8 cellular contexts compared by ENCODE assay signal in the genomic region with DNA sequence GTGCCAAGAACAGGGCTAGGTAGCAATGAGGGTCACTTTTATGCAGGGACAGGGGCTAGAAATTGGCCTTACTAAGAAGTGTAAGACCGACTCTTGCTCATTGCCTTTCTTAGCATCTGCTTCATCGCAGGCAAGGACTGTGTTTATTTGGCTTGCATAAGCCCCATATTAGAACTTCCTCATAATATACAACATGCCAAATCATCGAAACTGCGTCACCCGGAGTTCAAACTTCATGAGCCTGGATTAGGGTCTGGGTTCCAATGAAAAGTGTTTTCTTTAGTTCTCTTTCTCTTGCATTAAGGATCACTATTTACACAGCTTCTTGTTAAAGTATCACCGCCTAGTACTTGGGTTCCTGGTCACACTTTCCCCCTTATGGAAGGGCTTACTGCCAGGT. TPM values are rescaled to one million over a fixed set of nuclear protein-coding genes. Genes with fewer than 3 reads are reported as not detected.
DNase-seq lines count a peak whose midpoint lies in the region; ATAC-seq and TF ChIP-seq lines count a peak whose summit lies in the region.

No MANE protein-coding gene starts in this region.

- H3K27ac ChIP-seq in CD4-positive, CD25-positive, alpha-beta regulatory T cell (ENCODE audit: insufficient read depth, low read length, poor library complexity, severe bottlenecking): peak overlapping the region; percentile 80
- H3K27ac ChIP-seq in mammary epithelial cell (ENCODE audit: insufficient read depth, low read depth, low read length): no peak overlapping the region
- H3K27ac ChIP-seq in neutrophil: peak overlapping the region; percentile 92

- intact Hi-C loops in mammary epithelial cell (cut with micrococcal nuclease): loop anchor here (2.0 to 5.0 kb wide), 2 partner anchors 100 to 294 kb away; a partner anchor contains a TSS

- H3K4me3 Mint-ChIP-seq in CD4-positive, CD25-positive, alpha-beta regulatory T cell: peak overlapping the region; percentile 86 to 94 (median 91)

- peak overlapping the region; percentile 85 for H3K4me3 ChIP-seq in CD4-positive, CD25-positive, alpha-beta regulatory T cell (ENCODE audit: low read depth, low read length)
- H3K4me3 ChIP-seq in MG63 (peak overlapping the region; percentile 95), mammary epithelial cell (replicated peaks in 1 of 3; ENCODE audit: insufficient read depth in 1 of 3, low read depth in 2 of 3, low read length in 3 of 3) (no peak overlapping the region), neutrophil (ENCODE audit: low read depth in 1 of 2, low read length in 1 of 2) (peak overlapping the region in 1 of 2 experiments; percentile 95)

- no peaks in the 10 kb centered on the region for H3K9me3 ChIP-seq in CD4-positive, CD25-positive, alpha-beta regulatory T cell (ENCODE audit: control insufficient read depth in 2 of 2, low read length in 2 of 2)
- no peaks in the 10 kb centered on the region for H3K9me3 ChIP-seq in MG63
- no peaks in the 10 kb centered on the region for H3K9me3 ChIP-seq in mammary epithelial cell (replicated peaks; ENCODE audit: insufficient read depth, low read length)
- no peaks in the 10 kb centered on the region for H3K9me3 ChIP-seq in neutrophil

- ATAC-seq in CD4-positive, CD25-positive, alpha-beta regulatory T cell (ENCODE audit: low read depth in 2 of 2): no peak
- ATAC-seq in GM18907 (IDR thresholded peaks at IDR 0.05; ENCODE audit: unreplicated experiment): no peak
- ATAC-seq in HG02884 (IDR thresholded peaks at IDR 0.05; ENCODE audit: unreplicated experiment): no peak

- H3K4me1 ChIP-seq in CD4-positive, CD25-positive, alpha-beta regulatory T cell (ENCODE audit: control insufficient read depth, insufficient read depth, low read length, poor library complexity, severe bottlenecking): peaks cover 30% of the 10 kb centered on the region
- H3K4me1 ChIP-seq in mammary epithelial cell (ENCODE audit: insufficient read depth, low read length) (peaks cover 13% of the 10 kb centered on the region), neutrophil (ENCODE audit: control insufficient read depth in 1 of 2, insufficient read depth in 1 of 2, low read depth in 1 of 2, low read length in 1 of 2) (peaks cover 21 to 23% of the 10 kb centered on the region in 2 experiments)

- H3K79me2 ChIP-seq in mammary epithelial cell (ENCODE audit: insufficient read depth, low read length): peaks cover 32% of the 10 kb centered on the region

- no peak for DNase-seq in CD4-positive, CD25-positive, alpha-beta regulatory T cell
- DNase-seq in MG63: no peak
- no peak for DNase-seq in mammary epithelial cell
- DNase-seq in stimulated activated CD4-positive, alpha-beta T cell treated with anti-CD3 and anti-CD28 coated beads, Interleukin-4, amount 100 ng/mL, for 24 hours: no peak
- no peak for DNase-seq in NCI-H1417 treated with DMSO at 0.1 percent for 48 hours (lab: John Stamatoyannopoulos, UW)

- H3K27ac Mint-ChIP-seq in CD4-positive, CD25-positive, alpha-beta regulatory T cell: peak overlapping the region; percentile 89 to 97 (median 96)

- TF ChIP-seq CTCF in mammary epithelial cell (conservative IDR thresholded peaks at IDR 0.05 in 1 of 2, IDR thresholded peaks at IDR 0.05 in 1 of 2; ENCODE audit: extremely low read depth in 1 of 2, insufficient read depth in 1 of 2, low read depth in 1 of 2, low read length in 2 of 2) (no peak), neutrophil (IDR thresholded peaks at IDR 0.05) (no peak)

- H3K4me2 ChIP-seq in mammary epithelial cell (ENCODE audit: insufficient read depth, low read depth, low read length): peak overlapping the region; percentile 93

- peaks cover 34 to 41% (median 39%) of the 10 kb centered on the region in 4 donors for H3K4me1 Mint-ChIP-seq in CD4-positive, CD25-positive, alpha-beta regulatory T cell

- no peaks in the 10 kb centered on the region for H3K36me3 ChIP-seq in CD4-positive, CD25-positive, alpha-beta regulatory T cell (ENCODE audit: control insufficient read depth, insufficient read depth, low read length)
- H3K36me3 ChIP-seq in MG63 (no peaks in the 10 kb centered on the region), mammary epithelial cell (ENCODE audit: insufficient read depth, low read length) (no peaks in the 10 kb centered on the region), neutrophil (no peaks in the 10 kb centered on the region)

- WGBS in mammary epithelial cell (ENCODE audit: low coverage, missing lambda C conversion rate): 100% methylated on average over 6 of the region's 6 CpGs

- in situ Hi-C loops in mammary epithelial cell (cut with MboI; ENCODE audit: low sequenced_read_pairs in 2 of 2): no loop called here

- dilution Hi-C loops in mammary epithelial cell (cut with HindIII; ENCODE audit: low sequenced_read_pairs): no loop called here

- peaks cover 9% of the 10 kb centered on the region for H3K27me3 Mint-ChIP-seq in CD4-positive, CD25-positive, alpha-beta regulatory T cell

- no peak overlapping the region for H3K9ac ChIP-seq in mammary epithelial cell (ENCODE audit: insufficient read depth, low read length)

- peak overlapping the region; percentile 100 for H2AFZ ChIP-seq in mammary epithelial cell (ENCODE audit: low read depth, low read length)

- no peaks in the 10 kb centered on the region for H4K20me1 ChIP-seq in mammary epithelial cell (ENCODE audit: insufficient read depth, low read length)

- H3K36me3 Mint-ChIP-seq in CD4-positive, CD25-positive, alpha-beta regulatory T cell: no peaks in the 10 kb centered on the region

- CTCF ChIA-PET in mammary epithelial cell (lab: Charles Lee; ENCODE audit: low non-redundant PET): no interaction called here

- H3K27me3 ChIP-seq in CD4-positive, CD25-positive, alpha-beta regulatory T cell (ENCODE audit: control insufficient read depth, insufficient read depth, low read length): no peaks in the 10 kb centered on the region
- no peaks in the 10 kb centered on the region for H3K27me3 ChIP-seq in MG63
- H3K27me3 ChIP-seq in mammary epithelial cell (ENCODE audit: insufficient read depth, low read length): no peaks in the 10 kb centered on the region
- peaks cover 16% of the 10 kb centered on the region for H3K27me3 ChIP-seq in neutrophil

- BruUV-seq in mammary epithelial cell (replicated peaks; lab: Mats Ljungman, UMichigan): no TSS peak

- H3K9me3 Mint-ChIP-seq in CD4-positive, CD25-positive, alpha-beta regulatory T cell: peaks cover 0 to 2% (median 0%) of the 10 kb centered on the region in 7 donors

RNA-seq across cellular contexts. Expression of a gene that starts 1.0 kb away (rescaled TPM):
- total RNA-seq in CD4-positive, CD25-positive, alpha-beta regulatory T cell: 35.2 TPM
- polyA plus RNA-seq in CD4-positive, CD25-positive, alpha-beta regulatory T cell: 10 to 100 TPM; 17.5 to 28.5 (median 23.9) TPM
- total RNA-seq in MG63 (2014; rRNA removed; shearing (Covaris generic); ENCODE audit: low replicate concordance): 18.9 and 19.6 TPM in 2 replicates
- total RNA-seq in mammary epithelial cell: 10 to 100 TPM; 20.2 to 22.1 TPM
- polyA plus RNA-seq in mammary epithelial cell: 15.8 TPM
- polyA minus RNA-seq in mammary epithelial cell: 39.8 TPM

Comparison
In these comparisons a context has a peak if more than half of its experiments do, and no peak if none do; other contexts are left out.
1. H3K4me3 ChIP-seq: peak in CD4-positive, CD25-positive, alpha-beta regulatory T cell (single experiment) and MG63 (single experiment); none in mammary epithelial cell (0 of 3).